ENCODE assay signal across 20 cellular contexts in genomic region chr11:25615076-25615475, GRCh38.
"Had no signal": no experiment of that assay in that cellular context is flagged by ENCODE, and none has a peak within 500 bp of the region (broad histone marks: within the 10 kb centered on the region; RNA-seq: fewer than 3 reads in every experiment).

No MANE protein-coding gene starts in this region.

- H3K36me3 ChIP-seq: esophagus muscularis mucosa, gastroesophageal sphincter, heart left ventricle, left lung, lower lobe of right lung had no signal

- H3K9me3 ChIP-seq: esophagus muscularis mucosa, gastroesophageal sphincter, lower lobe of right lung, mucosa of descending colon had no signal

- H3K4me1 ChIP-seq: esophagus muscularis mucosa, foreskin keratinocyte, gastroesophageal sphincter, heart left ventricle, left lung, lower lobe of right lung had no signal

- H3K4me3 Mint-ChIP-seq: immature natural killer cell; mesothelial cell of epicardium; naive thymus-derived CD4-positive, alpha-beta T cell had no signal

- H3K36me3 Mint-ChIP-seq: mesothelial cell of epicardium; naive thymus-derived CD4-positive, alpha-beta T cell had no signal

- H3K4me1 Mint-ChIP-seq: immature natural killer cell; mesothelial cell of epicardium; naive thymus-derived CD4-positive, alpha-beta T cell had no signal

- H3K27ac Mint-ChIP-seq: immature natural killer cell; mesothelial cell of epicardium; naive thymus-derived CD4-positive, alpha-beta T cell had no signal

- H3K4me3 ChIP-seq: coronary artery, dorsolateral prefrontal cortex, esophagus muscularis mucosa, gastroesophageal sphincter, heart left ventricle, hepatocyte, left lung, lower lobe of right lung, mucosa of descending colon had no signal

- H3K27me3 ChIP-seq: dorsolateral prefrontal cortex, esophagus muscularis mucosa, foreskin keratinocyte, gastroesophageal sphincter, heart left ventricle, hepatocyte, left lung had no signal

- H3K27me3 Mint-ChIP-seq: naive thymus-derived CD4-positive, alpha-beta T cell had no signal

- DNase-seq: dermis blood vessel endothelial cell; dorsolateral prefrontal cortex; effector CD4-positive, alpha-beta T cell; effector memory CD4-positive, alpha-beta T cell; heart left ventricle; hypothalamus; immature natural killer cell; left cardiac atrium; left lung; left ventricle myocardium superior; lower lobe of right lung; mesenchymal stem cell; mucosa of descending colon; naive thymus-derived CD4-positive, alpha-beta T cell had no signal
